ENCODE assay signal across 9 cellular contexts in genomic region chr9:101449071-101449721, GRCh38. TPM values are rescaled to one million over a fixed set of nuclear protein-coding genes. Genes with fewer than 3 reads are reported as not detected.
DNase-seq lines count a peak whose midpoint lies in the region; ATAC-seq and TF ChIP-seq lines count a peak whose summit lies in the region.
"Had no signal": no experiment of that assay in that cellular context is flagged by ENCODE, and none has a peak within 500 bp of the region (broad histone marks: within the 10 kb centered on the region; RNA-seq: fewer than 3 reads in every experiment).

No MANE protein-coding gene starts in this region.

- peaks cover 0 to 16% (median 2%) of the 10 kb centered on the region in 7 donors for H3K9me3 Mint-ChIP-seq in CD4-positive, CD25-positive, alpha-beta regulatory T cell
- H3K9me3 Mint-ChIP-seq in activated CD8-positive, alpha-beta T cell treated with anti-CD3 and anti-CD28 coated beads, Interleukin-2, amount 10 ng/mL, durations not matched to agents 7 days and 5 days (ENCODE audit: insufficient read depth), result no peaks in the 10 kb centered on the region

- peaks cover 51% of the 10 kb centered on the region for H3K27me3 Mint-ChIP-seq in CD4-positive, CD25-positive, alpha-beta regulatory T cell
- peaks cover 41% of the 10 kb centered on the region for H3K27me3 Mint-ChIP-seq in activated CD8-positive, alpha-beta T cell treated with anti-CD3 and anti-CD28 coated beads, Interleukin-2, amount 10 ng/mL, durations not matched to agents 7 days and 5 days (ENCODE audit: low read depth)

- TF ChIP-seq CTCF in lower lobe of right lung (IDR thresholded peaks at IDR 0.05), result peak; percentile 70

- H3K4me3 ChIP-seq in CD4-positive, CD25-positive, alpha-beta regulatory T cell (ENCODE audit: low read depth, low read length), result no peak overlapping the region
- H3K4me3 ChIP-seq in lower lobe of right lung, result peak overlapping the region; percentile 62
- H3K4me3 ChIP-seq: SK-N-MC had no signal

- H3K36me3 Mint-ChIP-seq in CD4-positive, CD25-positive, alpha-beta regulatory T cell, result no peaks in the 10 kb centered on the region
- no peaks in the 10 kb centered on the region for H3K36me3 Mint-ChIP-seq in activated CD8-positive, alpha-beta T cell treated with anti-CD3 and anti-CD28 coated beads, Interleukin-2, amount 10 ng/mL, durations not matched to agents 7 days and 5 days (ENCODE audit: low read depth)

- peak overlapping the region in 2 of 4 donors; percentile 38 to 47 for H3K4me3 Mint-ChIP-seq in CD4-positive, CD25-positive, alpha-beta regulatory T cell
- peak overlapping the region; percentile 56 for H3K4me3 Mint-ChIP-seq in activated CD8-positive, alpha-beta T cell treated with anti-CD3 and anti-CD28 coated beads, Interleukin-2, amount 10 ng/mL, durations not matched to agents 7 days and 5 days

- no peaks in the 10 kb centered on the region for H3K36me3 ChIP-seq in CD4-positive, CD25-positive, alpha-beta regulatory T cell (ENCODE audit: control insufficient read depth, insufficient read depth, low read length)
- no peaks in the 10 kb centered on the region for H3K36me3 ChIP-seq in lower lobe of right lung

- H3K4me1 Mint-ChIP-seq in CD4-positive, CD25-positive, alpha-beta regulatory T cell, result peaks cover 0 to 12% (median 5%) of the 10 kb centered on the region in 4 donors
- peaks cover 4% of the 10 kb centered on the region for H3K4me1 Mint-ChIP-seq in activated CD8-positive, alpha-beta T cell treated with anti-CD3 and anti-CD28 coated beads, Interleukin-2, amount 10 ng/mL, durations not matched to agents 7 days and 5 days (ENCODE audit: low read depth)

- H3K27ac ChIP-seq in CD4-positive, CD25-positive, alpha-beta regulatory T cell (ENCODE audit: insufficient read depth, low read length, poor library complexity, severe bottlenecking), result no peak overlapping the region
- peak overlapping the region; percentile 58 for H3K27ac ChIP-seq in lower lobe of right lung
- H3K27ac ChIP-seq: SK-N-MC had no signal

- peaks cover 6% of the 10 kb centered on the region for H3K4me1 ChIP-seq in CD4-positive, CD25-positive, alpha-beta regulatory T cell (ENCODE audit: control insufficient read depth, insufficient read depth, low read length, poor library complexity, severe bottlenecking)
- H3K4me1 ChIP-seq in lower lobe of right lung, result peaks cover 10% of the 10 kb centered on the region

- intact Hi-C loops in lower lobe of right lung (cut with DNase I), result no loop called here

- CTCF ChIA-PET in activated CD8-positive, alpha-beta T cell treated with anti-CD3 and anti-CD28 coated beads, Interleukin-2, amount 10 ng/mL, durations not matched to agents 7 days and 5 days (lab: Charles Lee), result interaction anchor here (0.9 to 2.6 kb wide), 10 partner anchors 10 to 84 kb away, joined by 3 to 24 read pairs (median 4); partner anchors contain the start of gene RNF20

- POLR2A ChIA-PET in activated CD8-positive, alpha-beta T cell treated with anti-CD3 and anti-CD28 coated beads, Interleukin-2, amount 10 ng/mL, durations not matched to agents 7 days and 5 days (lab: Charles Lee), result no interaction called here

- ATAC-seq in CD4-positive, CD25-positive, alpha-beta regulatory T cell (ENCODE audit: low read depth in 2 of 2), result peak; percentile 72 to 80
- ATAC-seq in GM19372 (IDR thresholded peaks at IDR 0.05; ENCODE audit: low read depth, unreplicated experiment) (peak; percentile 95), HG03442 (IDR thresholded peaks at IDR 0.05; ENCODE audit: unreplicated experiment) (peak; percentile 98), lower lobe of right lung (peak; percentile 97 to 99)
- ATAC-seq in activated CD8-positive, alpha-beta T cell treated with anti-CD3 and anti-CD28 coated beads, Interleukin-2, amount 10 ng/mL, durations not matched to agents 7 days and 5 days, result peak; percentile 99

- no peak overlapping the region for H3K27ac Mint-ChIP-seq in CD4-positive, CD25-positive, alpha-beta regulatory T cell
- no peak overlapping the region for H3K27ac Mint-ChIP-seq in activated CD8-positive, alpha-beta T cell treated with anti-CD3 and anti-CD28 coated beads, Interleukin-2, amount 10 ng/mL, durations not matched to agents 7 days and 5 days

- H3K9me3 ChIP-seq in CD4-positive, CD25-positive, alpha-beta regulatory T cell (ENCODE audit: control insufficient read depth in 2 of 2, low read length in 2 of 2), result peaks cover 0 to 2% of the 10 kb centered on the region in 2 experiments
- H3K9me3 ChIP-seq in lower lobe of right lung, result no peaks in the 10 kb centered on the region

- DNase-seq in CD4-positive, CD25-positive, alpha-beta regulatory T cell, result peak; percentile 12 to 36 (median 25)
- peak; percentile 65 for DNase-seq in NCI-H524 treated with DMSO at 0.1 percent for 48 hours (lab: John Stamatoyannopoulos, UW)
- DNase-seq in activated CD8-positive, alpha-beta T cell treated with anti-CD3 and anti-CD28 coated beads, Interleukin-2, amount 10 ng/mL, durations not matched to agents 7 days and 5 days, result peak; percentile 61
- peak; percentile 31 for DNase-seq in effector CD8-positive, alpha-beta T cell (lab: John Stamatoyannopoulos, UW)
- DNase-seq in lower lobe of right lung, result peak; percentile 81
- peak in 2 of 3 donors; percentile 26 to 32 for DNase-seq in stimulated activated CD4-positive, alpha-beta T cell treated with anti-CD3 and anti-CD28 coated beads, TNF-alpha, amount 100 ng/mL, for 48 hours (ENCODE audit: low read depth in 3 of 3)

- H3K27me3 ChIP-seq in CD4-positive, CD25-positive, alpha-beta regulatory T cell (ENCODE audit: control insufficient read depth, insufficient read depth, low read length), result peaks cover 21% of the 10 kb centered on the region
- peaks cover 4% of the 10 kb centered on the region for H3K27me3 ChIP-seq in lower lobe of right lung (ENCODE audit: low read depth)

RNA-seq across cellular contexts. Expression of gene ALDOB, which starts 13.6 kb away (rescaled TPM):
- total RNA-seq in CD4-positive, CD25-positive, alpha-beta regulatory T cell, result not detected
- polyA plus RNA-seq in CD4-positive, CD25-positive, alpha-beta regulatory T cell, result not detected
- not detected for total RNA-seq in activated CD8-positive, alpha-beta T cell treated with anti-CD3 and anti-CD28 coated beads, Interleukin-2, amount 10 ng/mL, durations not matched to agents 7 days and 5 days
- 0.38 TPM for total RNA-seq in lower lobe of right lung

RNA-seq across cellular contexts. Expression of gene ZNF189, which starts 50.5 kb away (rescaled TPM):
- 8.1 TPM for total RNA-seq in CD4-positive, CD25-positive, alpha-beta regulatory T cell
- polyA plus RNA-seq in CD4-positive, CD25-positive, alpha-beta regulatory T cell, result 1 to 10 TPM; 1.8 to 3.6 (median 2.8) TPM
- total RNA-seq in activated CD8-positive, alpha-beta T cell treated with anti-CD3 and anti-CD28 coated beads, Interleukin-2, amount 10 ng/mL, durations not matched to agents 7 days and 5 days, result 10 to 100 TPM in 1 of 2 experiments, 1 to 10 TPM in 1; 9.7 to 10.4 TPM
- total RNA-seq in lower lobe of right lung, result 20.7 TPM

RNA-seq across cellular contexts. Expression of gene MRPL50, which starts 50.8 kb away (rescaled TPM):
- 8.5 TPM for total RNA-seq in CD4-positive, CD25-positive, alpha-beta regulatory T cell
- 10 to 100 TPM; 15.4 to 26.2 (median 20.3) TPM for polyA plus RNA-seq in CD4-positive, CD25-positive, alpha-beta regulatory T cell
- 10 to 100 TPM in 1 of 2 experiments, 1 to 10 TPM in 1; 9.4 to 10.2 TPM for total RNA-seq in activated CD8-positive, alpha-beta T cell treated with anti-CD3 and anti-CD28 coated beads, Interleukin-2, amount 10 ng/mL, durations not matched to agents 7 days and 5 days
- total RNA-seq in lower lobe of right lung, result 10.9 TPM

Comparison
In these comparisons a context has a peak if more than half of its experiments do, and no peak if none do; other contexts are left out.
1. DNase-seq: peak in every context shown above with its lines; median percentile 81 in lower lobe of right lung; 65 in NCI-H524 treated with DMSO at 0.1 percent for 48 hours; 61 in activated CD8-positive, alpha-beta T cell treated with anti-CD3 and anti-CD28 coated beads, Interleukin-2, amount 10 ng/mL, durations not matched to agents 7 days and 5 days; 31 in effector CD8-positive, alpha-beta T cell; 29 in stimulated activated CD4-positive, alpha-beta T cell treated with anti-CD3 and anti-CD28 coated beads, TNF-alpha, amount 100 ng/mL, for 48 hours; 25 in CD4-positive, CD25-positive, alpha-beta regulatory T cell.